Comparison of ENCODE assay signal across 22 cellular contexts in genomic region chr16:61968242-61968978, GRCh38.
A peak's percentile ranks its signal among the peaks of the same experiment; 100 is the strongest.
DNase-seq lines count a peak whose midpoint lies in the region; ATAC-seq, FAIRE-seq and TF ChIP-seq lines count a peak whose summit lies in the region.
"Had no signal": no experiment of that assay in that cellular context is flagged by ENCODE, and none has a peak within 500 bp of the region (broad histone marks: within the 10 kb centered on the region; RNA-seq: fewer than 3 reads in every experiment).

No MANE protein-coding gene starts in this region.

- no peak overlapping the region for H2BK5ac ChIP-seq in neuronal stem cell (ENCODE audit: low read length)

- H2BK120ac ChIP-seq in neuronal stem cell (ENCODE audit: low read depth, low read length), result no peak overlapping the region

- H3F3A ChIP-seq in GM23338 (replicated peaks; ENCODE audit: low read depth), result no peaks in the 10 kb centered on the region

- ATAC-seq in GM23338, result peak; percentile 81
- no peak for ATAC-seq in GM21786 (IDR thresholded peaks at IDR 0.05; ENCODE audit: unreplicated experiment)
- ATAC-seq in effector memory CD8-positive, alpha-beta T cell (replicated peaks), result no peak
- ATAC-seq: HepG2, K562, Panc1 had no signal

- H4K20me1 ChIP-seq in GM23338 (replicated peaks; ENCODE audit: insufficient read depth), result no peaks in the 10 kb centered on the region
- no peaks in the 10 kb centered on the region for H4K20me1 ChIP-seq in astrocyte (ENCODE audit: insufficient read depth, low read length)

- H3K4ac ChIP-seq in neuronal stem cell (ENCODE audit: low read length), result no peak overlapping the region

- H3K23ac ChIP-seq in neuronal stem cell (ENCODE audit: low read depth, low read length, poor library complexity), result no peak overlapping the region

- H3K9me2 ChIP-seq in GM23338 (ENCODE audit: insufficient read depth), result no peaks in the 10 kb centered on the region

- H3K79me2 ChIP-seq in GM23338 (replicated peaks; ENCODE audit: insufficient read depth), result no peaks in the 10 kb centered on the region
- H3K79me2 ChIP-seq in astrocyte (ENCODE audit: insufficient read depth, low read length), result no peaks in the 10 kb centered on the region

- H3K9me3 ChIP-seq in astrocyte (ENCODE audit: insufficient read depth, low read depth, low read length) (no peaks in the 10 kb centered on the region), neuronal stem cell (replicated peaks in 1 of 2; ENCODE audit: control insufficient read depth in 2 of 2, insufficient read depth in 1 of 2, low read depth in 1 of 2, low read length in 2 of 2) (peaks cover 0 to 5% of the 10 kb centered on the region in 2 donors), MG63 (no peaks in the 10 kb centered on the region)
- H3K9me3 ChIP-seq: HAP-1, SJCRH30 had no signal

- no peak overlapping the region for H3K4me3 ChIP-seq in GM23338
- no peak overlapping the region for H3K4me3 ChIP-seq in astrocyte (ENCODE audit: insufficient read depth, low read depth, low read length)
- H3K4me3 ChIP-seq in neuronal stem cell (ENCODE audit: low read length in 2 of 2), result no peak overlapping the region
- H3K4me3 ChIP-seq in MG63, result no peak overlapping the region
- H3K4me3 ChIP-seq: HAP-1, K562, SJCRH30 had no signal

- H3K4me1 Mint-ChIP-seq in GM23338 (peaks cover 36% of the 10 kb centered on the region), astrocyte (ENCODE audit: low read depth, unreplicated experiment) (peaks cover 4% of the 10 kb centered on the region), endothelial cell (ENCODE audit: unreplicated experiment) (no peaks in the 10 kb centered on the region)
- H3K4me1 Mint-ChIP-seq in effector memory CD8-positive, alpha-beta T cell (ENCODE audit: low read depth in 2 of 2), result no peaks in the 10 kb centered on the region

- H4K8ac ChIP-seq in neuronal stem cell (ENCODE audit: low read depth, low read length), result no peak overlapping the region

- H3K27ac ChIP-seq in GM23338 (ENCODE audit: low read depth) (peak overlapping the region; percentile 23), astrocyte (ENCODE audit: low read depth, low read length) (no peak overlapping the region), neuronal stem cell (replicated peaks; ENCODE audit: low read length) (no peak overlapping the region)
- H3K27ac ChIP-seq: C4-2B, SJCRH30 had no signal

- peaks cover 20% of the 10 kb centered on the region; the same call in 1 of the 2 replicates for H3K4me1 ChIP-seq in GM23338 (ENCODE audit: insufficient read depth)
- no peaks in the 10 kb centered on the region for H3K4me1 ChIP-seq in astrocyte (ENCODE audit: insufficient read depth, low read length)
- H3K4me1 ChIP-seq in neuronal stem cell (ENCODE audit: control insufficient read depth in 2 of 2, insufficient read depth in 1 of 2, low read depth in 1 of 2, low read length in 2 of 2), result peaks cover 0 to 3% of the 10 kb centered on the region in 2 donors
- H3K4me1 ChIP-seq: HAP-1, SJCRH30 had no signal

- WGBS in neuronal stem cell (ENCODE audit: extremely low coverage in 2 of 2, insufficient read length in 2 of 2, insufficient replicate concordance in 1 of 2), 2 donors, result no CpG with 5 or more reads among the region's 7 CpGs

- H3K4me2 ChIP-seq in GM23338 (no peak overlapping the region), astrocyte (ENCODE audit: low read length) (peak overlapping the region; percentile 43), neuronal stem cell (ENCODE audit: insufficient read depth, low read length, poor library complexity, severe bottlenecking) (no peak overlapping the region)

- H3K9me3 Mint-ChIP-seq in GM23338 (peaks cover 10% of the 10 kb centered on the region), astrocyte (ENCODE audit: unreplicated experiment) (peaks cover 4% of the 10 kb centered on the region), endothelial cell (ENCODE audit: unreplicated experiment) (peaks cover 5% of the 10 kb centered on the region)
- H3K9me3 Mint-ChIP-seq in effector memory CD8-positive, alpha-beta T cell, result peaks cover 10 to 42% of the 10 kb centered on the region in 2 donors

- no peak overlapping the region for H2BK15ac ChIP-seq in neuronal stem cell (ENCODE audit: low read length)

- H4K91ac ChIP-seq in neuronal stem cell (ENCODE audit: low read depth, low read length, poor library complexity), result no peak overlapping the region

- H3K18ac ChIP-seq in neuronal stem cell (ENCODE audit: low read length), result peak overlapping the region; percentile 74

- peak; percentile 53 for DNase-seq in GM23338 (ENCODE audit: low spot score)
- no peak for DNase-seq in astrocyte (ENCODE audit: low read depth)
- peak; percentile 19 for DNase-seq in iPS DF 4.7 (ENCODE audit: extremely low read depth, low spot score)
- DNase-seq in neuronal stem cell (ENCODE audit: low spot score), result no peak
- DNase-seq in effector memory CD8-positive, alpha-beta T cell, result no peak
- DNase-seq in MG63, result no peak
- no peak for DNase-seq in endothelial cell (ENCODE audit: low spot score)
- DNase-seq: GDM1, NCI-H1092 treated with DMSO at 0.1 percent for 48 hours, NCI-H1436 treated with DMSO at 0.1 percent for 48 hours, NCI-H2029, NCI-H226, NCI-H510A treated with DMSO at 0.1 percent for 48 hours, NCI-H82, SJCRH30 had no signal

- peaks cover 11% of the 10 kb centered on the region for H3K36me3 Mint-ChIP-seq in GM23338 (ENCODE audit: low read depth)
- H3K36me3 Mint-ChIP-seq in astrocyte (ENCODE audit: low read depth, unreplicated experiment), result no peaks in the 10 kb centered on the region
- H3K36me3 Mint-ChIP-seq in effector memory CD8-positive, alpha-beta T cell (ENCODE audit: insufficient read depth), result no peaks in the 10 kb centered on the region
- H3K36me3 Mint-ChIP-seq in endothelial cell (ENCODE audit: low read depth, unreplicated experiment), result no peaks in the 10 kb centered on the region

- H2BK12ac ChIP-seq in neuronal stem cell (ENCODE audit: low read length), result no peak overlapping the region

- no peaks in the 10 kb centered on the region for H3K79me1 ChIP-seq in neuronal stem cell (ENCODE audit: low read depth, low read length)

- TF ChIP-seq CTCF in GM23338 (conservative IDR thresholded peaks at IDR 0.05; ENCODE audit: low read depth in 2 of 2), result no peak
- no peak for TF ChIP-seq CTCF in astrocyte (IDR thresholded peaks at IDR 0.05; ENCODE audit: insufficient read depth, low read depth, low read length)
- TF ChIP-seq CTCF in endothelial cell (IDR thresholded peaks at IDR 0.05; ENCODE audit: unreplicated experiment), result no peak

- H3K36me3 ChIP-seq in GM23338 (ENCODE audit: insufficient read depth) (no peaks in the 10 kb centered on the region), astrocyte (ENCODE audit: insufficient read depth, low read length) (no peaks in the 10 kb centered on the region), neuronal stem cell (replicated peaks in 1 of 2; ENCODE audit: control insufficient read depth in 2 of 2, insufficient read depth in 2 of 2, low read length in 2 of 2) (no peaks in the 10 kb centered on the region), MG63 (no peaks in the 10 kb centered on the region)
- H3K36me3 ChIP-seq: HAP-1, SJCRH30 had no signal

- H3K27ac Mint-ChIP-seq in GM23338, result no peak overlapping the region; the same call in 1 of the 2 replicates
- no peak overlapping the region for H3K27ac Mint-ChIP-seq in astrocyte (ENCODE audit: unreplicated experiment)
- no peak overlapping the region for H3K27ac Mint-ChIP-seq in effector memory CD8-positive, alpha-beta T cell
- H3K27ac Mint-ChIP-seq in endothelial cell (ENCODE audit: unreplicated experiment), result no peak overlapping the region

- H3K14ac ChIP-seq in neuronal stem cell (ENCODE audit: low read length), result no peak overlapping the region

- no peak for FAIRE-seq in astrocyte (lab: Jason Lieb, UNC)
- FAIRE-seq: GM19239, HepG2, K562 had no signal

- no peak overlapping the region for H2AFZ ChIP-seq in GM23338
- H2AFZ ChIP-seq in astrocyte (ENCODE audit: low read depth, low read length), result no peak overlapping the region
- no peak overlapping the region for H2AFZ ChIP-seq in neuronal stem cell (ENCODE audit: low read length)

- H3K9ac ChIP-seq in astrocyte (ENCODE audit: low read length) (no peak overlapping the region), neuronal stem cell (ENCODE audit: low read depth, low read length, poor library complexity) (no peak overlapping the region)

- H3K27me3 ChIP-seq in GM23338 (ENCODE audit: insufficient read depth) (no peaks in the 10 kb centered on the region), astrocyte (ENCODE audit: insufficient read depth, low read length) (no peaks in the 10 kb centered on the region), neuronal stem cell (ENCODE audit: control insufficient read depth in 3 of 3, insufficient read depth in 3 of 3, low read depth in 1 of 3, low read length in 3 of 3) (no peaks in the 10 kb centered on the region), MG63 (no peaks in the 10 kb centered on the region)
- H3K27me3 ChIP-seq: SJCRH30 had no signal

- H3K27me3 Mint-ChIP-seq in GM23338 (ENCODE audit: insufficient read depth, low read depth, poor library complexity) (peaks cover 2% of the 10 kb centered on the region), astrocyte (ENCODE audit: low read depth, unreplicated experiment) (no peaks in the 10 kb centered on the region), endothelial cell (ENCODE audit: unreplicated experiment) (peaks cover under 1% of the 10 kb centered on the region)
- no peaks in the 10 kb centered on the region for H3K27me3 Mint-ChIP-seq in effector memory CD8-positive, alpha-beta T cell

- no peak overlapping the region for H2AK5ac ChIP-seq in neuronal stem cell (ENCODE audit: low read depth, low read length)

- no peak overlapping the region for H3K4me3 Mint-ChIP-seq in GM23338
- no peak overlapping the region for H3K4me3 Mint-ChIP-seq in astrocyte (ENCODE audit: unreplicated experiment)
- H3K4me3 Mint-ChIP-seq in effector memory CD8-positive, alpha-beta T cell, result no peak overlapping the region
- H3K4me3 Mint-ChIP-seq in endothelial cell (ENCODE audit: unreplicated experiment), result no peak overlapping the region

TF ChIP-seq in GM23338, 12 proteins besides CTCF, POLR2A, EP300 and RAD21 (continues in another document):
- TF ChIP-seq POLR2AphosphoS5 (IDR thresholded peaks at IDR 0.05; ENCODE audit: low read depth) (no peak), EZH2 (IDR thresholded peaks at IDR 0.05; ENCODE audit: low read depth, unreplicated experiment) (no peak), ZNF331 (CRISPR knock-in tag; IDR thresholded peaks at IDR 0.05; ENCODE audit: low read depth) (no peak), STAT1 (IDR thresholded peaks at IDR 0.05; ENCODE audit: unreplicated experiment) (no peak), ETS1 (IDR thresholded peaks at IDR 0.05) (no peak)

Comparison
In these comparisons a context has a peak if more than half of its experiments do, and no peak if none do; other contexts are left out.
1. DNase-seq: peak in GM23338 (single experiment) and iPS DF 4.7 (single experiment); none in astrocyte (single experiment), neuronal stem cell (single experiment), effector memory CD8-positive, alpha-beta T cell (0 of 3), MG63 (single experiment) and endothelial cell (single experiment).